In the genomic region with DNA sequence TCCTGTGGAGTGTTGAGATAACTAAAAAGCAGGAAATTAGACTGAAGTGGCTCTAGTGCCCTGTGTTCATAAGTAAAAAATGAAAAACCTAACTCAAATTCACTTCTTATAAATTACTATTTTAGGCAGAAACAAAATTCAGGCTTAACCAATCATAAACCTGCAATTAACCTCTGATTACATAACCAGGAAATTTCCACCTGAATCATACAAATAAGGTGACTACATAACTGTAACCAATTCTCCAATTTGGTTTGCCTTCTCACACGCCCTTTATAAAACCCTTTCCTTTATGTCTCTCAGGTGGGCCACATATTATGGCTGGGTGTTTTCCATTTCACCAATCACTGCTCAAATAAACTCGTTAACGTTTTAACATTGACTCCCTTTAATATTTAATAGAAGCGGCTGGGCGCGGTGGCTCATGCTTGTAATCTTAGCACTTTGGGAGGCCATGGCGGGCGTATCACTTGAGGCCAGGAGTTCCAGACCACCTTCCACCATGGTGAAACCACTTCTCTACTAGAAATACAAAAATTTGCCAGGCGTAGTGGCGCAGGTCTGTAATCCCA, we compare ENCODE assay signal across 8 cellular contexts. TPM values are rescaled to one million over a fixed set of nuclear protein-coding genes. Genes with fewer than 3 reads are reported as not detected.
DNase-seq lines count a peak whose midpoint lies in the region; ATAC-seq and TF ChIP-seq lines count a peak whose summit lies in the region.

No MANE protein-coding gene starts in this region.

- H3K27ac ChIP-seq in PC-3 (ENCODE audit: low read length): no peak overlapping the region

- peak overlapping the region; percentile 87 for H2AFZ ChIP-seq in PC-3 (ENCODE audit: low read length)

- H3K27me3 ChIP-seq in PC-3 (ENCODE audit: low read length): no peaks in the 10 kb centered on the region
- no peaks in the 10 kb centered on the region for H3K27me3 ChIP-seq in endocrine pancreas (ENCODE audit: control insufficient read depth, insufficient read depth, low read length)

- TSS peak; percentile 45 for BruUV-seq in PC-3 (replicated peaks; lab: Mats Ljungman, UMichigan)

- H3K36me3 Mint-ChIP-seq in natural killer cell treated with Interleukin-12 subunit alpha and Interleukin-12 subunit beta and Interleukin-15 and Interleukin-18, amount 100 ng/mL, for 72 hours: peaks cover 6% of the 10 kb centered on the region

- H3F3A ChIP-seq in PC-3 (ENCODE audit: low read length, unreplicated experiment): no peaks in the 10 kb centered on the region

- no peaks in the 10 kb centered on the region for H3K9me2 ChIP-seq in PC-3 (replicated peaks; ENCODE audit: low read length)

- no peaks in the 10 kb centered on the region for H3K9me3 Mint-ChIP-seq in natural killer cell treated with Interleukin-12 subunit alpha and Interleukin-12 subunit beta and Interleukin-15 and Interleukin-18, amount 100 ng/mL, for 72 hours

- peak overlapping the region; percentile 73 for H3K9ac ChIP-seq in PC-3 (ENCODE audit: low read length)
- H3K9ac ChIP-seq in endocrine pancreas (ENCODE audit: control insufficient read depth, insufficient read depth, low read length): peak overlapping the region; percentile 34

- H3K4me3 ChIP-seq in PC-3 (ENCODE audit: low read length): peak overlapping the region; percentile 91
- peak overlapping the region; percentile 66 for H3K4me3 ChIP-seq in endocrine pancreas (ENCODE audit: control insufficient read depth, insufficient read depth, low read length)

- H3K4me1 ChIP-seq in PC-3 (ENCODE audit: insufficient read depth, low read length): 0 out of 2 replicates have a peak, but pooled peaks cover 6% of the 10 kb centered on the region
- H3K4me1 ChIP-seq in endocrine pancreas (ENCODE audit: control insufficient read depth, insufficient read depth, low read length): no peaks in the 10 kb centered on the region

- CTCF ChIA-PET in PC-3 (lab: Charles Lee): no interaction called here

- H3K27ac Mint-ChIP-seq in natural killer cell treated with Interleukin-12 subunit alpha and Interleukin-12 subunit beta and Interleukin-15 and Interleukin-18, amount 100 ng/mL, for 72 hours: peak overlapping the region; percentile 57 to 88

- H3K4me2 ChIP-seq in PC-3 (ENCODE audit: low read length): peak overlapping the region; percentile 81

- H3K4me3 Mint-ChIP-seq in natural killer cell treated with Interleukin-12 subunit alpha and Interleukin-12 subunit beta and Interleukin-15 and Interleukin-18, amount 100 ng/mL, for 72 hours: peak overlapping the region; percentile 89

- H3K36me3 ChIP-seq in PC-3 (ENCODE audit: low read depth, low read length) (peaks cover 23% of the 10 kb centered on the region), endocrine pancreas (ENCODE audit: control insufficient read depth, insufficient read depth, low read length) (no peaks in the 10 kb centered on the region)

- intact Hi-C loops in PC-3 (cut with micrococcal nuclease): loop anchor here (1.0 kb wide), 1 partner anchor 23 kb away; the partner anchor contains the start of gene ZNF724

- POLR2A ChIA-PET in PC-3 (lab: Charles Lee; ENCODE audit: unreplicated experiment): interaction anchor here (0.5 kb wide), 1 partner anchor 23 kb away, joined by 4 read pairs; no protein-coding TSS in a partner anchor

- no peak for DNase-seq in PC-3
- DNase-seq in natural killer cell treated with Interleukin-12 subunit alpha and Interleukin-12 subunit beta and Interleukin-15 and Interleukin-18, amount 100 ng/mL, for 72 hours (ENCODE audit: low spot score): no peak
- DNase-seq in NCI-H526 (lab: John Stamatoyannopoulos, UW): no peak
- no peak for DNase-seq in ecto neural progenitor cell (ENCODE audit: low spot score)

- H3K9me3 ChIP-seq in PC-3 (ENCODE audit: low read length) (no peaks in the 10 kb centered on the region), endocrine pancreas (ENCODE audit: control insufficient read depth, low read length) (no peaks in the 10 kb centered on the region)

- ATAC-seq in GM21423 (IDR thresholded peaks at IDR 0.05; ENCODE audit: unreplicated experiment) (peak; percentile 15), PC-3 (0 out of 2 replicates have a peak, but pooled peaks have one; percentile 2), HG02571 (IDR thresholded peaks at IDR 0.05; ENCODE audit: unreplicated experiment) (no peak), HG02885 (IDR thresholded peaks at IDR 0.05; ENCODE audit: poor library complexity, unreplicated experiment) (no peak)
- no peak for ATAC-seq in natural killer cell treated with Interleukin-12 subunit alpha and Interleukin-12 subunit beta and Interleukin-15 and Interleukin-18, amount 100 ng/mL, for 72 hours

- no peaks in the 10 kb centered on the region for H3K27me3 Mint-ChIP-seq in natural killer cell treated with Interleukin-12 subunit alpha and Interleukin-12 subunit beta and Interleukin-15 and Interleukin-18, amount 100 ng/mL, for 72 hours

- H3K4me1 Mint-ChIP-seq in natural killer cell treated with Interleukin-12 subunit alpha and Interleukin-12 subunit beta and Interleukin-15 and Interleukin-18, amount 100 ng/mL, for 72 hours (ENCODE audit: low read depth in 2 of 2): peaks cover 13 to 17% of the 10 kb centered on the region in 2 donors

- no peaks in the 10 kb centered on the region for H4K20me1 ChIP-seq in PC-3 (ENCODE audit: low read length)

- peaks cover 31% of the 10 kb centered on the region for H3K79me2 ChIP-seq in PC-3 (ENCODE audit: low read length)

- TF ChIP-seq CTCF in PC-3 (conservative IDR thresholded peaks at IDR 0.05; ENCODE audit: low read depth, low read length): no peak

RNA-seq across cellular contexts. Expression of gene ZNF724, which starts 22.9 kb away (rescaled TPM):
- total RNA-seq in PC-3 (2014; rRNA removed): 14.9 and 23.1 TPM in 2 replicates
- total RNA-seq in natural killer cell treated with Interleukin-12 subunit alpha and Interleukin-12 subunit beta and Interleukin-15 and Interleukin-18, amount 100 ng/mL, for 72 hours: 10 to 100 TPM in 1 of 2 donors, 1 to 10 TPM in 1; 9.3 to 12.3 TPM

Comparison
In these comparisons a context has a peak if more than half of its experiments do, and no peak if none do; other contexts are left out.
1. ATAC-seq: peak in GM21423 (single experiment) and PC-3 (single experiment); none in natural killer cell treated with Interleukin-12 subunit alpha and Interleukin-12 subunit beta and Interleukin-15 and Interleukin-18, amount 100 ng/mL, for 72 hours (0 of 2), HG02571 (single experiment) and HG02885 (single experiment).